In genomic region chr13:82878536-82878935, GRCh38 we compare ENCODE assay signal across 11 cellular contexts.
DNase-seq lines count a peak whose midpoint lies in the region; ATAC-seq and TF ChIP-seq lines count a peak whose summit lies in the region.
"Had no signal": no experiment of that assay in that cellular context is flagged by ENCODE, and none has a peak within 500 bp of the region (broad histone marks: within the 10 kb centered on the region; RNA-seq: fewer than 3 reads in every experiment).

No MANE protein-coding gene starts in this region.

- TF ChIP-seq CTCF in retinal pigment epithelial cell (conservative IDR thresholded peaks at IDR 0.05; ENCODE audit: low read depth, low read length), result no peak

- H3K4me3 ChIP-seq in retinal pigment epithelial cell (ENCODE audit: low read length), result no peak overlapping the region
- H3K4me3 ChIP-seq: tibial artery had no signal

- ATAC-seq in GM18873 (IDR thresholded peaks at IDR 0.05; ENCODE audit: low FRiP score, unreplicated experiment), result no peak

- DNase-seq in NCI-H146 (lab: John Stamatoyannopoulos, UW) (peak; percentile 6), NCI-H146 treated with DMSO at 0.1 percent for 48 hours (lab: John Stamatoyannopoulos, UW; ENCODE audit: unreplicated experiment) (no peak), NCI-H2107 treated with DMSO at 0.1 percent for 48 hours (lab: John Stamatoyannopoulos, UW; ENCODE audit: unreplicated experiment) (peak; percentile 74), amniotic stem cell (lab: John Stamatoyannopoulos, UW) (peak; percentile 0), retinal pigment epithelial cell (ENCODE audit: low read depth) (peak; percentile 76), COLO829 (ENCODE audit: low spot score) (no peak)
- DNase-seq in activated naive CD4-positive, alpha-beta T cell (lab: John Stamatoyannopoulos, UW), result no peak
- DNase-seq: activated CD4-positive, alpha-beta T cell treated with anti-CD3 and anti-CD28 coated beads, Interleukin-2, amount 10 ng/mL, durations not matched to agents 24 days and 14 days; hippocampal formation; tibial artery had no signal

Comparison
In these comparisons a context has a peak if more than half of its experiments do, and no peak if none do; other contexts are left out.
1. DNase-seq: peak in NCI-H146 (single experiment), NCI-H2107 treated with DMSO at 0.1 percent for 48 hours (single experiment), amniotic stem cell (single experiment) and retinal pigment epithelial cell (single experiment); none in NCI-H146 treated with DMSO at 0.1 percent for 48 hours (single experiment), COLO829 (single experiment) and activated naive CD4-positive, alpha-beta T cell (0 of 4).